In genomic region chr3:172355836-172356235, GRCh38 we compare ENCODE assay signal across 1 cellular context.
TF ChIP-seq lines count a peak whose summit lies in the region.

No MANE protein-coding gene starts in this region.

TF ChIP-seq in SK-N-SH, 30 proteins besides CTCF, POLR2A, EP300 and RAD21 (continued from another document):
- TF ChIP-seq REST (IDR thresholded peaks at IDR 0.05; ENCODE audit: low read depth, low read length) (no peak), POLR2AphosphoS5 (IDR thresholded peaks at IDR 0.05; ENCODE audit: low read depth, low read length) (no peak), FOSL2 (IDR thresholded peaks at IDR 0.05; ENCODE audit: borderline replicate concordance, low read depth) (peak; percentile 59; the same call in 1 of the 2 replicates), RXRA (IDR thresholded peaks at IDR 0.05; ENCODE audit: borderline replicate concordance, low read depth) (no peak), GABPA (IDR thresholded peaks at IDR 0.05; ENCODE audit: low read depth) (no peak), SMC3 (IDR thresholded peaks at IDR 0.05; ENCODE audit: low read depth, low read length) (no peak), PBX3 (IDR thresholded peaks at IDR 0.05) (peak; percentile 84), TAF1 (IDR thresholded peaks at IDR 0.05; ENCODE audit: borderline replicate concordance, low read depth, low read length) (no peak), GATA2 (CRISPR knock-in tag; IDR thresholded peaks at IDR 0.05) (no peak), ZBTB33 (IDR thresholded peaks at IDR 0.05; ENCODE audit: borderline replicate concordance, low read depth) (no peak), MXI1 (IDR thresholded peaks at IDR 0.05; ENCODE audit: low read depth, low read length) (no peak), YY1 (IDR thresholded peaks at IDR 0.05; ENCODE audit: low read depth) (no peak), NFIC (IDR thresholded peaks at IDR 0.05; ENCODE audit: borderline replicate concordance) (peak; percentile 87), IRF3 (IDR thresholded peaks at IDR 0.05; ENCODE audit: low read depth, low read length) (no peak), NRF1 (IDR thresholded peaks at IDR 0.05; ENCODE audit: low read depth, low read length) (no peak), USF2 (IDR thresholded peaks at IDR 0.05; ENCODE audit: borderline replicate concordance, low read depth, low read length) (no peak)
